Comparison of ENCODE assay signal across 1 cellular context in the genomic region with DNA sequence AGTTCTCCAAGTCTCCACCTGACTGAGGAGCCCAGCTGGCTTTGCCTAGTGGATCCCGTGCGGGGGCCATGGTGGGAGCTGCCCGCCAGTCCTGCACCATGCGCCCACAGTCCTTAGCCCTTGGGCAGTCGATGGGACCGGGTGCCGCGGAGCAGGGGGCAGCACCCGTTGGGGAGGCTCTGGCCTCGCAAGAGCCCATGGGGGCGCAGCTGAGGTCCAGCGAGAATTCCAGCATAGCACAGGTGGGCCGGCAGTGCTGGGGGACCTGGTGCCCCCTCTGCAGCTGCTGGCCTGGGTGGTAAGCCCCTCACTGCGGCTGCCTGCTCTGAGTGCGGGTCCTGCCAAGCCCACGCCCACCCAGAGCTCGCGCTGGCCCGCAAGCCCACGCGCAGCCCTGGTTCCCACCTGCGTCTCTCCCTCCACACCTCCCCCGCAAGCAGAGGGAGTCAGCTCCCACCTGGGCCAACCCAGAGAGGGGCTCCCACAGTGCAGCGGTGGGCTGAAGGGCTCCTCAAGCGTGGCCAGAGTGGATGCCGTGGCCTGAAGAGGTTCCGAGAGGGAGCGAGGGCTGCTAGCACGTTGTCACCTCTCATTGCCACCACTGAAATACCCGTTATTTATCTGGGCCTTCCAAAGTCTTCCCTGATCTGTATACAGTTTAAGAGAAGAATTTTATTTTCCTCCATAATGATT.
TF ChIP-seq lines count a peak whose summit lies in the region.

No MANE protein-coding gene starts in this region.

TF ChIP-seq in GM12878, 131 proteins besides CTCF, POLR2A, EP300 and RAD21:
- TF ChIP-seq ZBTB33 (IDR thresholded peaks at IDR 0.05): 0 out of 2 replicates have a peak, but pooled peaks have one; percentile 43
- TF ChIP-seq GATAD2B (conservative IDR thresholded peaks at IDR 0.05; ENCODE audit: low read depth): 0 out of 2 replicates have a peak, but pooled peaks have one; percentile 35
- TF ChIP-seq HDGF (IDR thresholded peaks at IDR 0.05): no peak
